8 cellular contexts compared by ENCODE assay signal in the genomic region with DNA sequence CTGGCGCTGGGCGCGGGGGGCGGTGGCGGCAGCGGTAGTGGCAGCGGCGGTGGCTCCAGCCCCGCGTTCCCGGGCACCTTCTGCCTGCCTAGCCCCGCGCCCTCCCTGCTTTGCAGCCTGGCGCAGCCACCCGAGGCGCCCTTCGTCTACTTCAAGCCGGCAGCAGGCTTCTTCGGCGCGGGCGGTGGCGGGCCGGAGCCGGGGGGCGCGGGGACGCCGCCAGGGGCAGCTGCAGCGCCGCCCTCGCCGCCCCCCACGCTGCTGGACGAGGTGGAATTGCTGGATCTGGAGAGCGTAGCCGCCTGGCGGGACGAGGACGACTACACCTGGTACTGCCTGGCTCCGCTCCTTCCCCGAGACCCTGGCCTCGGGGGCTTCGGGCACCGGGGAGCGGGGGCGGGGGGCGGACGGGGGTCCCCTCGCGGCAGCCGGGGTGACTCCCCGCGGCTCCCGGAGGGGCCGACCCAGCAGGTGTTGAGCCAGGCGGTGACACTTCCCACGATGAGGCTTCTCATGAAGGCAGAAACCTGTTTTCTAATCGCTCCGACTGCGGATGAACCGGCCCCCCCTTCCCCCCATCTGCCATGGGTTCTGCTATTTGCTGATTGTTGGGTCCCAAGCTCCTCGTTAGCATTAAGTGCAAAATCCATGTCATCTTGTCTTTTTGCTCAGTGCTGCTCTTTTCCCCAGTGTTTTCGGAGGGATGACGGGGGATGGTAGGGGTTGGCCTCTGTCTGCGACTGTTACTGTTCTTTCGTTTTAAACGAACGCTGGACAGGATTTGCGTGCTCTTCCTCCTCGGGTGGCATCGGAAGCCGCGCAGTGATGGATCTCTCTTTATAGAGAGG. TPM values are rescaled to one million over a fixed set of nuclear protein-coding genes. Genes with fewer than 3 reads are reported as not detected.
DNase-seq lines count a peak whose midpoint lies in the region; ATAC-seq lines count a peak whose summit lies in the region.

No MANE protein-coding gene starts in this region.

- peaks cover 8% of the 10 kb centered on the region for H3K36me3 Mint-ChIP-seq in activated CD4-positive, alpha-beta memory T cell treated with anti-CD3 and anti-CD28 coated beads, Interleukin-2, amount 10 ng/mL, durations not matched to agents 7 days and 5 days (ENCODE audit: low read depth)

- DNase-seq in NCI-H187 treated with DMSO at 0.1 percent for 48 hours (lab: John Stamatoyannopoulos, UW) = peak; percentile 15
- peak; percentile 56 for DNase-seq in activated CD4-positive, alpha-beta memory T cell treated with anti-CD3 and anti-CD28 coated beads, Interleukin-2, amount 10 ng/mL, durations not matched to agents 7 days and 5 days
- peak; percentile 9 to 35 (median 27) for DNase-seq in effector memory CD4-positive, alpha-beta T cell
- peak; percentile 37 for DNase-seq in mesenchymal stem cell
- peak; percentile 4 to 28 for DNase-seq in stimulated activated CD8-positive, alpha-beta memory T cell treated with anti-CD3 and anti-CD28 coated beads, Interleukin-15, amount 100 ng/mL, for 48 hours (ENCODE audit: low read depth in 2 of 2)
- DNase-seq in GM19240 (ENCODE audit: insufficient read length, low spot score) = no peak

- H2AK5ac ChIP-seq in mesenchymal stem cell (ENCODE audit: low read length, severe bottlenecking) = no peak overlapping the region

- H3K27me3 ChIP-seq in effector memory CD4-positive, alpha-beta T cell (replicated peaks; ENCODE audit: control insufficient read depth, insufficient read depth, low read length, poor library complexity, severe bottlenecking) = no peaks in the 10 kb centered on the region
- H3K27me3 ChIP-seq in mesenchymal stem cell (ENCODE audit: control insufficient read depth in 1 of 2, insufficient read depth in 1 of 2, low read length in 2 of 2) = peaks cover 33 to 44% of the 10 kb centered on the region in 2 experiments

- H3K23ac ChIP-seq in mesenchymal stem cell (ENCODE audit: low read length in 2 of 2) = no peak overlapping the region

- ATAC-seq in GM18508 (IDR thresholded peaks at IDR 0.05; ENCODE audit: insufficient read depth, unreplicated experiment) = peak; percentile 20
- ATAC-seq in HG02759 (IDR thresholded peaks at IDR 0.05; ENCODE audit: unreplicated experiment) = peak; percentile 22

- peak overlapping the region; percentile 95 for H3K4me3 Mint-ChIP-seq in activated CD4-positive, alpha-beta memory T cell treated with anti-CD3 and anti-CD28 coated beads, Interleukin-2, amount 10 ng/mL, durations not matched to agents 7 days and 5 days

- no peaks in the 10 kb centered on the region for H3K36me3 ChIP-seq in effector memory CD4-positive, alpha-beta T cell (ENCODE audit: control insufficient read depth, insufficient read depth, low read length)
- no peaks in the 10 kb centered on the region for H3K36me3 ChIP-seq in mesenchymal stem cell (ENCODE audit: control insufficient read depth in 1 of 2, insufficient read depth in 2 of 2, low read depth in 1 of 2, low read length in 2 of 2)

- peak overlapping the region; percentile 86 for H3K27ac Mint-ChIP-seq in activated CD4-positive, alpha-beta memory T cell treated with anti-CD3 and anti-CD28 coated beads, Interleukin-2, amount 10 ng/mL, durations not matched to agents 7 days and 5 days

- H2BK12ac ChIP-seq in mesenchymal stem cell (ENCODE audit: low read length in 2 of 2) = no peak overlapping the region

- CTCF ChIA-PET in activated CD4-positive, alpha-beta memory T cell treated with anti-CD3 and anti-CD28 coated beads, Interleukin-2, amount 10 ng/mL, durations not matched to agents 7 days and 5 days (lab: Charles Lee) = interaction anchor here (1.4 to 1.8 kb wide), 2 partner anchors 55 to 105 kb away, joined by 3 to 6 read pairs; no protein-coding TSS in a partner anchor

- H4K8ac ChIP-seq in mesenchymal stem cell (ENCODE audit: low read length) = no peak overlapping the region

- H3K4ac ChIP-seq in mesenchymal stem cell (ENCODE audit: low read depth in 1 of 2, low read length in 2 of 2) = no peak overlapping the region

- no peak overlapping the region for H3K14ac ChIP-seq in mesenchymal stem cell (ENCODE audit: low read length in 2 of 2)

- no peaks in the 10 kb centered on the region for H3K79me1 ChIP-seq in mesenchymal stem cell (replicated peaks; ENCODE audit: low read length, poor library complexity, severe bottlenecking)

- POLR2A ChIA-PET in activated CD4-positive, alpha-beta memory T cell treated with anti-CD3 and anti-CD28 coated beads, Interleukin-2, amount 10 ng/mL, durations not matched to agents 7 days and 5 days (lab: Charles Lee) = interaction anchor here (1.6 to 3.0 kb wide), 6 partner anchors 16 to 371 kb away, joined by 4 to 19 read pairs (median 8); partner anchors contain the start of gene MYCBP2

- H3K4me1 Mint-ChIP-seq in activated CD4-positive, alpha-beta memory T cell treated with anti-CD3 and anti-CD28 coated beads, Interleukin-2, amount 10 ng/mL, durations not matched to agents 7 days and 5 days = peaks cover 35% of the 10 kb centered on the region

- H3K9me3 Mint-ChIP-seq in activated CD4-positive, alpha-beta memory T cell treated with anti-CD3 and anti-CD28 coated beads, Interleukin-2, amount 10 ng/mL, durations not matched to agents 7 days and 5 days = no peaks in the 10 kb centered on the region

- H3K27ac ChIP-seq in effector memory CD4-positive, alpha-beta T cell (ENCODE audit: insufficient read depth, low read length, poor library complexity, severe bottlenecking) = peak overlapping the region; percentile 59
- H3K27ac ChIP-seq in mesenchymal stem cell (ENCODE audit: low read length, poor library complexity, severe bottlenecking) = no peak overlapping the region

- H3K27me3 Mint-ChIP-seq in activated CD4-positive, alpha-beta memory T cell treated with anti-CD3 and anti-CD28 coated beads, Interleukin-2, amount 10 ng/mL, durations not matched to agents 7 days and 5 days = peaks cover 15% of the 10 kb centered on the region

- WGBS in mesenchymal stem cell = under 1% methylated on average over 68 of the region's 74 CpGs

- H2BK15ac ChIP-seq in mesenchymal stem cell (ENCODE audit: low read depth, poor library complexity, severe bottlenecking) = no peak overlapping the region

- no peaks in the 10 kb centered on the region for H3K9me3 ChIP-seq in effector memory CD4-positive, alpha-beta T cell (ENCODE audit: control insufficient read depth, low read length)
- no peaks in the 10 kb centered on the region for H3K9me3 ChIP-seq in mesenchymal stem cell (ENCODE audit: control insufficient read depth, low read length)

- peak overlapping the region; percentile 23 for H2AFZ ChIP-seq in mesenchymal stem cell (ENCODE audit: low read depth, low read length)

- no peak overlapping the region for H2BK5ac ChIP-seq in mesenchymal stem cell (ENCODE audit: low read depth, low read length, poor library complexity, severe bottlenecking)

- no peak overlapping the region for H3K18ac ChIP-seq in mesenchymal stem cell (ENCODE audit: low read depth in 1 of 2, low read length in 2 of 2)

- peak overlapping the region; percentile 97 for H3K4me3 ChIP-seq in effector memory CD4-positive, alpha-beta T cell (ENCODE audit: insufficient read depth, low read depth, low read length, poor library complexity, severe bottlenecking)
- H3K4me3 ChIP-seq in mesenchymal stem cell (ENCODE audit: insufficient read depth in 1 of 2, low read depth in 1 of 2, low read length in 2 of 2) = peak overlapping the region; percentile 53 to 83

- no peak overlapping the region for H2BK120ac ChIP-seq in mesenchymal stem cell (ENCODE audit: low read depth, low read length)

- H3K4me1 ChIP-seq in effector memory CD4-positive, alpha-beta T cell (ENCODE audit: control insufficient read depth, insufficient read depth, low read length, poor library complexity, severe bottlenecking) = peaks cover 15% of the 10 kb centered on the region
- peaks cover 14% of the 10 kb centered on the region for H3K4me1 ChIP-seq in mesenchymal stem cell (ENCODE audit: control insufficient read depth, insufficient read depth, low read depth, low read length)

- peak overlapping the region; percentile 75 for H3K4me2 ChIP-seq in mesenchymal stem cell (ENCODE audit: low read length, poor library complexity, severe bottlenecking)

- no peak overlapping the region for H3K9ac ChIP-seq in mesenchymal stem cell (ENCODE audit: low read length)

- no peak overlapping the region for H4K91ac ChIP-seq in mesenchymal stem cell (ENCODE audit: low read length)

RNA-seq across cellular contexts. Expression of gene SLAIN1, which starts 0.9 kb away (rescaled TPM):
- 10 to 100 TPM; 31.0 to 33.6 TPM for total RNA-seq in activated CD4-positive, alpha-beta memory T cell treated with anti-CD3 and anti-CD28 coated beads, Interleukin-2, amount 10 ng/mL, durations not matched to agents 7 days and 5 days
- 0.08 TPM for polyA plus RNA-seq in mesenchymal stem cell (2013, experiment 1 of 2)
- polyA plus RNA-seq in mesenchymal stem cell (2013, experiment 2 of 2) = 0.14 TPM
